2 cellular contexts compared by ENCODE assay signal in genomic region chr1:42173155-42173933, GRCh38.
TF ChIP-seq lines count a peak whose summit lies in the region.

No MANE protein-coding gene starts in this region.

TF ChIP-seq in GM23338, 12 proteins besides CTCF, POLR2A, EP300 and RAD21:
- TF ChIP-seq EZH2 (IDR thresholded peaks at IDR 0.05; ENCODE audit: low read depth, unreplicated experiment) (no peak), POLR2AphosphoS5 (IDR thresholded peaks at IDR 0.05; ENCODE audit: low read depth) (no peak; the same call in 1 of the 2 replicates), STAT1 (IDR thresholded peaks at IDR 0.05; ENCODE audit: unreplicated experiment) (no peak), ETS1 (IDR thresholded peaks at IDR 0.05) (no peak), ZNF114 (CRISPR knock-in tag; IDR thresholded peaks at IDR 0.05) (no peak), JUNB (IDR thresholded peaks at IDR 0.05; ENCODE audit: unreplicated experiment) (no peak), EZH2phosphoT487 (IDR thresholded peaks at IDR 0.05; ENCODE audit: unreplicated experiment) (no peak), ZNF331 (CRISPR knock-in tag; IDR thresholded peaks at IDR 0.05; ENCODE audit: low read depth) (no peak), CREB1 (CRISPR knock-in tag; IDR thresholded peaks at IDR 0.05; ENCODE audit: low read depth) (no peak), NANOG (IDR thresholded peaks at IDR 0.05; ENCODE audit: borderline replicate concordance) (no peak), REST (IDR thresholded peaks at IDR 0.05; ENCODE audit: unreplicated experiment) (no peak)
- TF ChIP-seq, protein P1, sequence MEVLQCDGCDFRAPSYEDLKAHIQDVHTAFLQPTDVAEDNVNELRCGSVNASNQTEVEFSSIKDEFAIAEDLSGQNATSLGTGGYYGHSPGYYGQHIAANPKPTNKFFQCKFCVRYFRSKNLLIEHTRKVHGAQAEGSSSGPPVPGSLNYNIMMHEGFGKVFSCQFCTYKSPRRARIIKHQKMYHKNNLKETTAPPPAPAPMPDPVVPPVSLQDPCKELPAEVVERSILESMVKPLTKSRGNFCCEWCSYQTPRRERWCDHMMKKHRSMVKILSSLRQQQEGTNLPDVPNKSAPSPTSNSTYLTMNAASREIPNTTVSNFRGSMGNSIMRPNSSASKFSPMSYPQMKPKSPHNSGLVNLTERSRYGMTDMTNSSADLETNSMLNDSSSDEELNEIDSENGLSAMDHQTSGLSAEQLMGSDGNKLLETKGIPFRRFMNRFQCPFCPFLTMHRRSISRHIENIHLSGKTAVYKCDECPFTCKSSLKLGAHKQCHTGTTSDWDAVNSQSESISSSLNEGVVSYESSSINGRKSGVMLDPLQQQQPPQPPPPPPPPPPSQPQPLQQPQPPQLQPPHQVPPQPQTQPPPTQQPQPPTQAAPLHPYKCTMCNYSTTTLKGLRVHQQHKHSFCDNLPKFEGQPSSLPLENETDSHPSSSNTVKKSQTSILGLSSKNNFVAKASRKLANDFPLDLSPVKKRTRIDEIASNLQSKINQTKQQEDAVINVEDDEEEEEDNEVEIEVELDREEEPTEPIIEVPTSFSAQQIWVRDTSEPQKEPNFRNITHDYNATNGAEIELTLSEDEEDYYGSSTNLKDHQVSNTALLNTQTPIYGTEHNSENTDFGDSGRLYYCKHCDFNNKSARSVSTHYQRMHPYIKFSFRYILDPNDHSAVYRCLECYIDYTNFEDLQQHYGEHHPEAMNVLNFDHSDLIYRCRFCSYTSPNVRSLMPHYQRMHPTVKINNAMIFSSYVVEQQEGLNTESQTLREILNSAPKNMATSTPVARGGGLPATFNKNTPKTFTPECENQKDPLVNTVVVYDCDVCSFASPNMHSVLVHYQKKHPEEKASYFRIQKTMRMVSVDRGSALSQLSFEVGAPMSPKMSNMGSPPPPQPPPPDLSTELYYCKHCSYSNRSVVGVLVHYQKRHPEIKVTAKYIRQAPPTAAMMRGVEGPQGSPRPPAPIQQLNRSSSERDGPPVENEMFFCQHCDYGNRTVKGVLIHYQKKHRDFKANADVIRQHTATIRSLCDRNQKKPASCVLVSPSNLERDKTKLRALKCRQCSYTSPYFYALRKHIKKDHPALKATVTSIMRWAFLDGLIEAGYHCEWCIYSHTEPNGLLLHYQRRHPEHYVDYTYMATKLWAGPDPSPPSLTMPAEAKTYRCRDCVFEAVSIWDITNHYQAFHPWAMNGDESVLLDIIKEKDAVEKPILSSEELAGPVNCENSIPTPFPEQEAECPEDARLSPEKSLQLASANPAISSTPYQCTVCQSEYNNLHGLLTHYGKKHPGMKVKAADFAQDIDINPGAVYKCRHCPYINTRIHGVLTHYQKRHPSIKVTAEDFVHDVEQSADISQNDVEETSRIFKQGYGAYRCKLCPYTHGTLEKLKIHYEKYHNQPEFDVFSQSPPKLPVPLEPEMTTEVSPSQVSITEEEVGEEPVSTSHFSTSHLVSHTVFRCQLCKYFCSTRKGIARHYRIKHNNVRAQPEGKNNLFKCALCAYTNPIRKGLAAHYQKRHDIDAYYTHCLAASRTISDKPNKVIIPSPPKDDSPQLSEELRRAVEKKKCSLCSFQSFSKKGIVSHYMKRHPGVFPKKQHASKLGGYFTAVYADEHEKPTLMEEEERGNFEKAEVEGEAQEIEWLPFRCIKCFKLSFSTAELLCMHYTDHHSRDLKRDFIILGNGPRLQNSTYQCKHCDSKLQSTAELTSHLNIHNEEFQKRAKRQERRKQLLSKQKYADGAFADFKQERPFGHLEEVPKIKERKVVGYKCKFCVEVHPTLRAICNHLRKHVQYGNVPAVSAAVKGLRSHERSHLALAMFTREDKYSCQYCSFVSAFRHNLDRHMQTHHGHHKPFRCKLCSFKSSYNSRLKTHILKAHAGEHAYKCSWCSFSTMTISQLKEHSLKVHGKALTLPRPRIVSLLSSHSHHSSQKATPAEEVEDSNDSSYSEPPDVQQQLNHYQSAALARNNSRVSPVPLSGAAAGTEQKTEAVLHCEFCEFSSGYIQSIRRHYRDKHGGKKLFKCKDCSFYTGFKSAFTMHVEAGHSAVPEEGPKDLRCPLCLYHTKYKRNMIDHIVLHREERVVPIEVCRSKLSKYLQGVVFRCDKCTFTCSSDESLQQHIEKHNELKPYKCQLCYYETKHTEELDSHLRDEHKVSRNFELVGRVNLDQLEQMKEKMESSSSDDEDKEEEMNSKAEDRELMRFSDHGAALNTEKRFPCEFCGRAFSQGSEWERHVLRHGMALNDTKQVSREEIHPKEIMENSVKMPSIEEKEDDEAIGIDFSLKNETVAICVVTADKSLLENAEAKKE (CRISPR knock-in tag; IDR thresholded peaks at IDR 0.05), result no peak

TF ChIP-seq in H1, 55 proteins besides CTCF, POLR2A, EP300 and RAD21:
- TF ChIP-seq BCL11A (IDR thresholded peaks at IDR 0.05; ENCODE audit: low read depth in 2 of 2, low read length in 2 of 2) (no peak), NANOG (IDR thresholded peaks at IDR 0.05; ENCODE audit: insufficient read depth, low read depth, low read length, poor library complexity, severe bottlenecking) (no peak), NRF1 (IDR thresholded peaks at IDR 0.05; ENCODE audit: low read depth, low read length) (no peak), GABPA (IDR thresholded peaks at IDR 0.05; ENCODE audit: borderline replicate concordance, insufficient read depth, low read length) (0 out of 2 replicates have a peak, but pooled peaks have one; percentile 24), FOSL1 (IDR thresholded peaks at IDR 0.05; ENCODE audit: insufficient read depth, low read depth, low read length) (no peak), TAF1 (IDR thresholded peaks at IDR 0.05; ENCODE audit: low read depth, low read length) (0 out of 2 replicates have a peak, but pooled peaks have one; percentile 30)
